In genomic region chr6:126339796-126340750, GRCh38 we compare ENCODE assay signal across 8 cellular contexts. TPM values are rescaled to one million over a fixed set of nuclear protein-coding genes. Genes with fewer than 3 reads are reported as not detected.
DNase-seq lines count a peak whose midpoint lies in the region; ATAC-seq and TF ChIP-seq lines count a peak whose summit lies in the region.

TSS of gene CENPW (plus strand) at chr6:126340115. CDS start at chr6:126340274, 159 bp downstream.

- H3K4me1 ChIP-seq in RWPE2 (ENCODE audit: insufficient read depth, poor library complexity, severe bottlenecking), result peaks cover 13% of the 10 kb centered on the region

- no peak for TF ChIP-seq EP300 in neural cell (conservative IDR thresholded peaks at IDR 0.05; ENCODE audit: poor library complexity, severe bottlenecking)

- H2AFZ ChIP-seq in neural cell (ENCODE audit: low read depth, low read length), result peak within 1 kb of the TSS; percentile 81

- no peak within 1 kb of the TSS for H3K27ac Mint-ChIP-seq in activated T-helper 17 cell treated with anti-CD3 and anti-CD28 coated beads, Interleukin-2, amount 50 U/mL, for 72 hours
- no peak within 1 kb of the TSS for H3K27ac Mint-ChIP-seq in stimulated activated naive CD8-positive, alpha-beta T cell treated with anti-CD3 and anti-CD28 coated beads, Interleukin-15, amount 100 ng/mL, for 72 hours

- DNase-seq in G401 (ENCODE audit: low spot score), result peak; percentile 61
- DNase-seq in H7, result peak; percentile 78
- peak; percentile 92 for DNase-seq in LoVo (ENCODE audit: low spot score)
- DNase-seq in RWPE2 (ENCODE audit: low spot score), result peak; percentile 95
- peak; percentile 84 for DNase-seq in fibroblast of the conjunctiva (ENCODE audit: low read depth)
- DNase-seq in stimulated activated naive CD8-positive, alpha-beta T cell treated with anti-CD3 and anti-CD28 coated beads, Interleukin-15, amount 100 ng/mL, for 72 hours, result peak; percentile 89 to 94

- H3K27ac ChIP-seq in RWPE2 (ENCODE audit: poor library complexity, severe bottlenecking), result peak within 1 kb of the TSS; percentile 44
- no peak within 1 kb of the TSS for H3K27ac ChIP-seq in neural cell (ENCODE audit: low read length)

- H4K20me1 ChIP-seq in neural cell (ENCODE audit: insufficient read depth), result no peaks in the 10 kb centered on the region

- no peak for TF ChIP-seq CTCF in RWPE2 (IDR thresholded peaks at IDR 0.05; ENCODE audit: poor library complexity, severe bottlenecking)
- TF ChIP-seq CTCF in neural cell (IDR thresholded peaks at IDR 0.05; ENCODE audit: poor library complexity, severe bottlenecking), result peak; percentile 7

- peak within 1 kb of the TSS; percentile 13 for H3K9ac ChIP-seq in neural cell (ENCODE audit: low read length)

- H3K9me2 ChIP-seq in neural cell (ENCODE audit: insufficient read depth, low read length), result no peaks in the 10 kb centered on the region

- peak; percentile 82 for ATAC-seq in RWPE2 (ENCODE audit: low read depth)
- ATAC-seq in activated T-helper 17 cell treated with anti-CD3 and anti-CD28 coated beads, Interleukin-2, amount 50 U/mL, for 72 hours (replicated peaks), result peak; percentile 92
- ATAC-seq in stimulated activated naive CD8-positive, alpha-beta T cell treated with anti-CD3 and anti-CD28 coated beads, Interleukin-15, amount 100 ng/mL, for 72 hours, result peak; percentile 94

- H3K27me3 ChIP-seq in H7 (ENCODE audit: control insufficient read depth, insufficient read depth, low read length) (no peaks in the 10 kb centered on the region), RWPE2 (ENCODE audit: insufficient read depth, poor library complexity, severe bottlenecking) (no peaks in the 10 kb centered on the region), neural cell (ENCODE audit: insufficient read depth, low read depth, low read length) (no peaks in the 10 kb centered on the region)

- peaks cover 5% of the 10 kb centered on the region for H3K4me1 Mint-ChIP-seq in activated T-helper 17 cell treated with anti-CD3 and anti-CD28 coated beads, Interleukin-2, amount 50 U/mL, for 72 hours
- H3K4me1 Mint-ChIP-seq in stimulated activated naive CD8-positive, alpha-beta T cell treated with anti-CD3 and anti-CD28 coated beads, Interleukin-15, amount 100 ng/mL, for 72 hours, result peaks cover 19% of the 10 kb centered on the region

- TF ChIP-seq RAD21 in neural cell (conservative IDR thresholded peaks at IDR 0.05), result peak; percentile 42

- H3K36me3 ChIP-seq in H7 (replicated peaks; ENCODE audit: control insufficient read depth, insufficient read depth, low read length) (no peaks in the 10 kb centered on the region), RWPE2 (ENCODE audit: low read depth) (0 out of 2 replicates have a peak, but pooled peaks cover 3% of the 10 kb centered on the region), neural cell (ENCODE audit: insufficient read depth, low read length) (no peaks in the 10 kb centered on the region)

- peaks cover 5% of the 10 kb centered on the region for H3K79me2 ChIP-seq in neural cell (replicated peaks; ENCODE audit: insufficient read depth, low read length)

- H3K9me3 ChIP-seq in RWPE2 (ENCODE audit: severe bottlenecking), result no peaks in the 10 kb centered on the region
- no peaks in the 10 kb centered on the region for H3K9me3 ChIP-seq in neural cell (ENCODE audit: low read length)

- no peaks in the 10 kb centered on the region for H3K27me3 Mint-ChIP-seq in activated T-helper 17 cell treated with anti-CD3 and anti-CD28 coated beads, Interleukin-2, amount 50 U/mL, for 72 hours
- no peaks in the 10 kb centered on the region for H3K27me3 Mint-ChIP-seq in stimulated activated naive CD8-positive, alpha-beta T cell treated with anti-CD3 and anti-CD28 coated beads, Interleukin-15, amount 100 ng/mL, for 72 hours

- no peaks in the 10 kb centered on the region for H3F3A ChIP-seq in neural cell (ENCODE audit: insufficient read depth, low read length, poor library complexity, severe bottlenecking)

- H3K9me3 Mint-ChIP-seq in activated T-helper 17 cell treated with anti-CD3 and anti-CD28 coated beads, Interleukin-2, amount 50 U/mL, for 72 hours, result no peaks in the 10 kb centered on the region
- no peaks in the 10 kb centered on the region for H3K9me3 Mint-ChIP-seq in stimulated activated naive CD8-positive, alpha-beta T cell treated with anti-CD3 and anti-CD28 coated beads, Interleukin-15, amount 100 ng/mL, for 72 hours

- peak within 1 kb of the TSS; percentile 80 for H3K4me2 ChIP-seq in neural cell (ENCODE audit: low read length)

- H3K36me3 Mint-ChIP-seq in activated T-helper 17 cell treated with anti-CD3 and anti-CD28 coated beads, Interleukin-2, amount 50 U/mL, for 72 hours (ENCODE audit: low read depth), result no peaks in the 10 kb centered on the region

- peak within 1 kb of the TSS; percentile 82 for H3K4me3 ChIP-seq in H7 (ENCODE audit: insufficient read depth, low read depth, low read length)
- H3K4me3 ChIP-seq in RWPE2 (ENCODE audit: severe bottlenecking), result peak within 1 kb of the TSS; percentile 57
- peak within 1 kb of the TSS; percentile 70 for H3K4me3 ChIP-seq in neural cell (ENCODE audit: low read length)

- H3K4me3 Mint-ChIP-seq in activated T-helper 17 cell treated with anti-CD3 and anti-CD28 coated beads, Interleukin-2, amount 50 U/mL, for 72 hours, result no peak within 1 kb of the TSS
- no peak within 1 kb of the TSS for H3K4me3 Mint-ChIP-seq in stimulated activated naive CD8-positive, alpha-beta T cell treated with anti-CD3 and anti-CD28 coated beads, Interleukin-15, amount 100 ng/mL, for 72 hours

- in situ Hi-C loops in G401 (cut with HindIII; ENCODE audit: low sequenced_read_pairs), result no loop called here

TF ChIP-seq in neural cell, 6 proteins besides CTCF, POLR2A, EP300 and RAD21:
- TF ChIP-seq SMC3 (conservative IDR thresholded peaks at IDR 0.05; ENCODE audit: poor library complexity) (peak; percentile 51), EZH2 (IDR thresholded peaks at IDR 0.05; ENCODE audit: borderline replicate concordance, insufficient read depth, low read length, poor library complexity, severe bottlenecking) (no peak), POLR2AphosphoS5 (IDR thresholded peaks at IDR 0.05) (peak; percentile 75), MXI1 (conservative IDR thresholded peaks at IDR 0.05; ENCODE audit: poor library complexity, severe bottlenecking) (peak; percentile 98), TAF1 (IDR thresholded peaks at IDR 0.05; ENCODE audit: low read depth) (no peak), REST (IDR thresholded peaks at IDR 0.05; ENCODE audit: borderline replicate concordance) (no peak)

RNA-seq across cellular contexts. Expression of gene CENPW, which starts in this region (rescaled TPM):
- total RNA-seq in G401 (2014; rRNA removed; shearing (Covaris generic)), result 27.0 and 27.8 TPM in 2 replicates
- 19.6 and 20.0 TPM in 2 replicates for total RNA-seq in H7 (2014; rRNA removed; shearing (Covaris generic))
- total RNA-seq in activated T-helper 17 cell treated with anti-CD3 and anti-CD28 coated beads, Interleukin-2, amount 50 U/mL, for 72 hours, result 10 to 100 TPM; 49.4 to 76.9 TPM
- 1.3 TPM in 1 of 2 replicates, not detected in the other for polyA plus RNA-seq in neural cell
- polyA minus RNA-seq in neural cell, result 1.7 and 2.9 TPM in 2 replicates
